Comparison of ENCODE assay signal across 1 cellular context in genomic region chr9:88533951-88534455, GRCh38.
TF ChIP-seq lines count a peak whose summit lies in the region.

No MANE protein-coding gene starts in this region.

TF ChIP-seq in HEK293, 187 proteins besides CTCF, POLR2A, EP300 and RAD21 (continued from another document and continues in another):
- TF ChIP-seq ZNF391 (tag by site-specific recombination; IDR thresholded peaks at IDR 0.05; ENCODE audit: borderline replicate concordance, low read depth) = no peak
- TF ChIP-seq ZNF239 (tag by site-specific recombination; IDR thresholded peaks at IDR 0.05) = no peak
- TF ChIP-seq ZBTB11 (tag by site-specific recombination; conservative IDR thresholded peaks at IDR 0.05; ENCODE audit: low read depth) = no peak
- TF ChIP-seq ZNF692 (tag by site-specific recombination; IDR thresholded peaks at IDR 0.05) = no peak
- no peak for TF ChIP-seq SCRT2 (tag by site-specific recombination; IDR thresholded peaks at IDR 0.05)
- no peak for TF ChIP-seq ZFP37 (tag by site-specific recombination; IDR thresholded peaks at IDR 0.05)
- no peak for TF ChIP-seq ZFP41 (tag by site-specific recombination; IDR thresholded peaks at IDR 0.05; ENCODE audit: borderline replicate concordance)
- no peak for TF ChIP-seq ZNF140 (tag by site-specific recombination; IDR thresholded peaks at IDR 0.05)
- TF ChIP-seq BCL11A (tag by site-specific recombination; IDR thresholded peaks at IDR 0.05; ENCODE audit: low read depth) = no peak
- peak; percentile 73 for TF ChIP-seq SP2 (tag by site-specific recombination; IDR thresholded peaks at IDR 0.05)
- TF ChIP-seq GFI1B (tag by site-specific recombination; IDR thresholded peaks at IDR 0.05) = no peak
- TF ChIP-seq ZNF48 (tag by site-specific recombination; IDR thresholded peaks at IDR 0.05) = no peak
- no peak for TF ChIP-seq ZBTB21 (tag by site-specific recombination; IDR thresholded peaks at IDR 0.05)
- no peak for TF ChIP-seq HOXD13 (CRISPR knock-in tag; IDR thresholded peaks at IDR 0.05; ENCODE audit: borderline replicate concordance)
- TF ChIP-seq ZNF362 (tag by site-specific recombination; IDR thresholded peaks at IDR 0.05) = no peak
- no peak for TF ChIP-seq ZNF558 (tag by site-specific recombination; IDR thresholded peaks at IDR 0.05)
- TF ChIP-seq ZNF596 (tag by site-specific recombination; IDR thresholded peaks at IDR 0.05) = no peak
- no peak for TF ChIP-seq ZNF501 (tag by site-specific recombination; IDR thresholded peaks at IDR 0.05)
- TF ChIP-seq ZNF26 (tag by site-specific recombination; IDR thresholded peaks at IDR 0.05) = no peak
- no peak for TF ChIP-seq ZNF19 (tag by site-specific recombination; IDR thresholded peaks at IDR 0.05; ENCODE audit: low read depth)
- TF ChIP-seq BCL6B (tag by site-specific recombination; IDR thresholded peaks at IDR 0.05) = no peak
- peak; percentile 21; the same call in 1 of the 2 replicates for TF ChIP-seq ZNF777 (tag by site-specific recombination; IDR thresholded peaks at IDR 0.05; ENCODE audit: borderline replicate concordance)
- no peak for TF ChIP-seq ZSCAN23 (tag by site-specific recombination; IDR thresholded peaks at IDR 0.05)
- TF ChIP-seq ZSCAN16 (tag by site-specific recombination; IDR thresholded peaks at IDR 0.05) = no peak
- TF ChIP-seq ZBTB6 (tag by site-specific recombination; IDR thresholded peaks at IDR 0.05) = no peak
- TF ChIP-seq ZNF335 (tag by site-specific recombination; conservative IDR thresholded peaks at IDR 0.05) = no peak; the same call in 1 of the 2 replicates
- no peak for TF ChIP-seq ZNF350 (tag by site-specific recombination; IDR thresholded peaks at IDR 0.05)
- no peak for TF ChIP-seq KLF10 (tag by site-specific recombination; IDR thresholded peaks at IDR 0.05)
- TF ChIP-seq ZNF214 (tag by site-specific recombination; IDR thresholded peaks at IDR 0.05; ENCODE audit: borderline replicate concordance) = no peak
- no peak for TF ChIP-seq ZNF580 (tag by site-specific recombination; IDR thresholded peaks at IDR 0.05)
- peak; percentile 72 for TF ChIP-seq ZBTB26 (tag by site-specific recombination; optimal IDR thresholded peaks at IDR 0.05)
- TF ChIP-seq TSHZ1 (tag by site-specific recombination; IDR thresholded peaks at IDR 0.05; ENCODE audit: borderline replicate concordance) = no peak
- TF ChIP-seq YY2 (tag by site-specific recombination; IDR thresholded peaks at IDR 0.05) = no peak
- no peak for TF ChIP-seq ZNF530 (tag by site-specific recombination; IDR thresholded peaks at IDR 0.05; ENCODE audit: low read depth)
- TF ChIP-seq ZSCAN30 (tag by site-specific recombination; IDR thresholded peaks at IDR 0.05) = no peak
- TF ChIP-seq ZNF707 (tag by site-specific recombination; IDR thresholded peaks at IDR 0.05) = no peak
- no peak for TF ChIP-seq ZNF449 (tag by site-specific recombination; IDR thresholded peaks at IDR 0.05)
- peak; percentile 29; the same call in 1 of the 2 replicates for TF ChIP-seq ZEB2 (tag by site-specific recombination; IDR thresholded peaks at IDR 0.05)
- TF ChIP-seq ZNF555 (tag by site-specific recombination; conservative IDR thresholded peaks at IDR 0.05) = no peak
- peak; percentile 90 for TF ChIP-seq ZIC2 (tag by site-specific recombination; IDR thresholded peaks at IDR 0.05)
- peak; percentile 59; the same call in 1 of the 2 replicates for TF ChIP-seq HIC1 (tag by site-specific recombination; IDR thresholded peaks at IDR 0.05)
